ENCODE assay signal across 8 cellular contexts in genomic region chr17:81294512-81295030, GRCh38. TPM values are rescaled to one million over a fixed set of nuclear protein-coding genes. Genes with fewer than 3 reads are reported as not detected.
DNase-seq lines count a peak whose midpoint lies in the region; ATAC-seq and TF ChIP-seq lines count a peak whose summit lies in the region.

No MANE protein-coding gene starts in this region.

- CTCF ChIA-PET in WTC11 (lab: Charles Lee): interaction anchor here (1.0 to 2.2 kb wide), 8 partner anchors 8 to 243 kb away, joined by 3 to 8 read pairs (median 4); partner anchors contain the start of gene BAHCC1

- H3K4me1 Mint-ChIP-seq in WTC11: peaks cover 16% of the 10 kb centered on the region
- H3K4me1 Mint-ChIP-seq in neural crest cell: peaks cover 22% of the 10 kb centered on the region

- no peaks in the 10 kb centered on the region for H3K9me3 ChIP-seq in esophagus muscularis mucosa

- H3K36me3 Mint-ChIP-seq in WTC11: peaks cover 5% of the 10 kb centered on the region; the same call in 1 of the 2 replicates
- H3K36me3 Mint-ChIP-seq in neural crest cell (ENCODE audit: low read depth): no peaks in the 10 kb centered on the region

- peak overlapping the region; percentile 92 for H3K4me3 ChIP-seq in GM12865 (ENCODE audit: low read depth, low read length)
- H3K4me3 ChIP-seq in esophagus muscularis mucosa: peak overlapping the region; percentile 75 to 98 (median 87)

- H3K27me3 ChIP-seq in esophagus muscularis mucosa: no peaks in the 10 kb centered on the region

- H3K27me3 Mint-ChIP-seq in WTC11 (ENCODE audit: low read depth): no peaks in the 10 kb centered on the region
- no peaks in the 10 kb centered on the region for H3K27me3 Mint-ChIP-seq in neural crest cell (ENCODE audit: low read depth)

- peak overlapping the region; percentile 94 to 98 (median 94) for H3K27ac ChIP-seq in esophagus muscularis mucosa (replicated peaks in 1 of 4)

- peak overlapping the region; percentile 68; the same call in 1 of the 2 replicates for H3K27ac Mint-ChIP-seq in WTC11
- H3K27ac Mint-ChIP-seq in neural crest cell (ENCODE audit: unreplicated experiment): no peak overlapping the region

- H3K4me3 Mint-ChIP-seq in WTC11 (peak overlapping the region; percentile 88), neural crest cell (peak overlapping the region; percentile 86)

- intact Hi-C loops in esophagus muscularis mucosa (cut with DNase I): loop anchor here (5.0 kb wide), 4 partner anchors 37 to 188 kb away; no protein-coding TSS in a partner anchor

- peaks cover 0 to 13% (median 3%) of the 10 kb centered on the region in 4 donors for H3K36me3 ChIP-seq in esophagus muscularis mucosa

- no peak for TF ChIP-seq EP300 in esophagus muscularis mucosa (IDR thresholded peaks at IDR 0.05)

- H3K9me3 Mint-ChIP-seq in WTC11: no peaks in the 10 kb centered on the region
- no peaks in the 10 kb centered on the region for H3K9me3 Mint-ChIP-seq in neural crest cell

- ATAC-seq in HG03045 (IDR thresholded peaks at IDR 0.05; ENCODE audit: unreplicated experiment) (peak; percentile 13), WTC11 (peak; percentile 6; the same call in 1 of the 2 replicates)

- TF ChIP-seq POLR2A in esophagus muscularis mucosa (IDR thresholded peaks at IDR 0.05; ENCODE audit: low read depth): no peak

- peaks cover 37 to 49% (median 46%) of the 10 kb centered on the region in 4 donors for H3K4me1 ChIP-seq in esophagus muscularis mucosa

- TF ChIP-seq CTCF in GM12865 (IDR thresholded peaks at IDR 0.05; ENCODE audit: insufficient read depth, low read depth, low read length, missing control alignments) (no peak), WTC11 (IDR thresholded peaks at IDR 0.05) (no peak), esophagus muscularis mucosa (IDR thresholded peaks at IDR 0.05) (no peak), neural crest cell (conservative IDR thresholded peaks at IDR 0.05) (no peak)

- DNase-seq in GM12865 (ENCODE audit: low read depth): peak; percentile 19
- no peak for DNase-seq in WTC11 (ENCODE audit: low spot score)
- no peak for DNase-seq in esophagus muscularis mucosa (ENCODE audit: extremely low spot score)
- DNase-seq in neural crest cell (ENCODE audit: low read depth, low spot score): no peak
- no peak for DNase-seq in NCI-H226
- no peak for DNase-seq in NCI-H446 (lab: John Stamatoyannopoulos, UW)
- DNase-seq in NCI-H2107 treated with DMSO at 0.1 percent for 48 hours (lab: John Stamatoyannopoulos, UW; ENCODE audit: unreplicated experiment): no peak

- POLR2A ChIA-PET in WTC11 (lab: Charles Lee): no interaction called here

- 3% methylated on average over 15 of the region's 48 CpGs for WGBS in esophagus muscularis mucosa

TF ChIP-seq in WTC11, 78 proteins besides CTCF, POLR2A, EP300 and RAD21 (continues in another document):
- TF ChIP-seq, protein P1, sequence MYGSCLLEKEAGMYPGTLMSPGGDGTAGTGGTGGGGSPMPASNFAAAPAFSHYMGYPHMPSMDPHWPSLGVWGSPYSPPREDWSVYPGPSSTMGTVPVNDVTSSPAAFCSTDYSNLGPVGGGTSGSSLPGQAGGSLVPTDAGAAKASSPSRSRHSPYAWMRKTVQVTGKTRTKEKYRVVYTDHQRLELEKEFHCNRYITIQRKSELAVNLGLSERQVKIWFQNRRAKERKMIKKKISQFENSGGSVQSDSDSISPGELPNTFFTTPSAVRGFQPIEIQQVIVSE (CRISPR knock-in tag; IDR thresholded peaks at IDR 0.05; ENCODE audit: borderline replicate concordance): no peak
- TF ChIP-seq NFYB (CRISPR knock-in tag; conservative IDR thresholded peaks at IDR 0.05; ENCODE audit: low read depth) (no peak), TEAD4 (CRISPR knock-in tag; IDR thresholded peaks at IDR 0.05) (no peak), MXD4 (CRISPR knock-in tag; IDR thresholded peaks at IDR 0.05; ENCODE audit: borderline replicate concordance) (no peak), SOX15 (CRISPR knock-in tag; IDR thresholded peaks at IDR 0.05) (no peak), ZBTB21 (CRISPR knock-in tag; IDR thresholded peaks at IDR 0.05; ENCODE audit: borderline replicate concordance) (no peak), ZNF317 (CRISPR knock-in tag; IDR thresholded peaks at IDR 0.05; ENCODE audit: borderline replicate concordance, low read depth) (no peak), ZNF232 (CRISPR knock-in tag; IDR thresholded peaks at IDR 0.05) (no peak), CREM (CRISPR knock-in tag; IDR thresholded peaks at IDR 0.05) (no peak), RELA (CRISPR knock-in tag; IDR thresholded peaks at IDR 0.05; ENCODE audit: borderline replicate concordance) (no peak), ATF6 (CRISPR knock-in tag; IDR thresholded peaks at IDR 0.05) (no peak), ATF3 (CRISPR knock-in tag; conservative IDR thresholded peaks at IDR 0.05) (no peak)
- TF ChIP-seq, protein P2, sequence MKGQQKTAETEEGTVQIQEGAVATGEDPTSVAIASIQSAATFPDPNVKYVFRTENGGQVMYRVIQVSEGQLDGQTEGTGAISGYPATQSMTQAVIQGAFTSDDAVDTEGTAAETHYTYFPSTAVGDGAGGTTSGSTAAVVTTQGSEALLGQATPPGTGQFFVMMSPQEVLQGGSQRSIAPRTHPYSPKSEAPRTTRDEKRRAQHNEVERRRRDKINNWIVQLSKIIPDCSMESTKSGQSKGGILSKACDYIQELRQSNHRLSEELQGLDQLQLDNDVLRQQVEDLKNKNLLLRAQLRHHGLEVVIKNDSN (CRISPR knock-in tag; IDR thresholded peaks at IDR 0.05): no peak
- TF ChIP-seq, protein P3, sequence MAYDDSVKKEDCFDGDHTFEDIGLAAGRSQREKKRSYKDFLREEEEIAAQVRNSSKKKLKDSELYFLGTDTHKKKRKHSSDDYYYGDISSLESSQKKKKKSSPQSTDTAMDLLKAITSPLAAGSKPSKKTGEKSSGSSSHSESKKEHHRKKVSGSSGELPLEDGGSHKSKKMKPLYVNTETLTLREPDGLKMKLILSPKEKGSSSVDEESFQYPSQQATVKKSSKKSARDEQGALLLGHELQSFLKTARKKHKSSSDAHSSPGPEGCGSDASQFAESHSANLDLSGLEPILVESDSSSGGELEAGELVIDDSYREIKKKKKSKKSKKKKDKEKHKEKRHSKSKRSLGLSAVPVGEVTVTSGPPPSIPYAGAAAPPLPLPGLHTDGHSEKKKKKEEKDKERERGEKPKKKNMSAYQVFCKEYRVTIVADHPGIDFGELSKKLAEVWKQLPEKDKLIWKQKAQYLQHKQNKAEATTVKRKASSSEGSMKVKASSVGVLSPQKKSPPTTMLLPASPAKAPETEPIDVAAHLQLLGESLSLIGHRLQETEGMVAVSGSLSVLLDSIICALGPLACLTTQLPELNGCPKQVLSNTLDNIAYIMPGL (CRISPR knock-in tag; IDR thresholded peaks at IDR 0.05): no peak
- TF ChIP-seq, protein P4, sequence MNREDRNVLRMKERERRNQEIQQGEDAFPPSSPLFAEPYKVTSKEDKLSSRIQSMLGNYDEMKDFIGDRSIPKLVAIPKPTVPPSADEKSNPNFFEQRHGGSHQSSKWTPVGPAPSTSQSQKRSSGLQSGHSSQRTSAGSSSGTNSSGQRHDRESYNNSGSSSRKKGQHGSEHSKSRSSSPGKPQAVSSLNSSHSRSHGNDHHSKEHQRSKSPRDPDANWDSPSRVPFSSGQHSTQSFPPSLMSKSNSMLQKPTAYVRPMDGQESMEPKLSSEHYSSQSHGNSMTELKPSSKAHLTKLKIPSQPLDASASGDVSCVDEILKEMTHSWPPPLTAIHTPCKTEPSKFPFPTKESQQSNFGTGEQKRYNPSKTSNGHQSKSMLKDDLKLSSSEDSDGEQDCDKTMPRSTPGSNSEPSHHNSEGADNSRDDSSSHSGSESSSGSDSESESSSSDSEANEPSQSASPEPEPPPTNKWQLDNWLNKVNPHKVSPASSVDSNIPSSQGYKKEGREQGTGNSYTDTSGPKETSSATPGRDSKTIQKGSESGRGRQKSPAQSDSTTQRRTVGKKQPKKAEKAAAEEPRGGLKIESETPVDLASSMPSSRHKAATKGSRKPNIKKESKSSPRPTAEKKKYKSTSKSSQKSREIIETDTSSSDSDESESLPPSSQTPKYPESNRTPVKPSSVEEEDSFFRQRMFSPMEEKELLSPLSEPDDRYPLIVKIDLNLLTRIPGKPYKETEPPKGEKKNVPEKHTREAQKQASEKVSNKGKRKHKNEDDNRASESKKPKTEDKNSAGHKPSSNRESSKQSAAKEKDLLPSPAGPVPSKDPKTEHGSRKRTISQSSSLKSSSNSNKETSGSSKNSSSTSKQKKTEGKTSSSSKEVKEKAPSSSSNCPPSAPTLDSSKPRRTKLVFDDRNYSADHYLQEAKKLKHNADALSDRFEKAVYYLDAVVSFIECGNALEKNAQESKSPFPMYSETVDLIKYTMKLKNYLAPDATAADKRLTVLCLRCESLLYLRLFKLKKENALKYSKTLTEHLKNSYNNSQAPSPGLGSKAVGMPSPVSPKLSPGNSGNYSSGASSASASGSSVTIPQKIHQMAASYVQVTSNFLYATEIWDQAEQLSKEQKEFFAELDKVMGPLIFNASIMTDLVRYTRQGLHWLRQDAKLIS (CRISPR knock-in tag; IDR thresholded peaks at IDR 0.05; ENCODE audit: borderline replicate concordance): no peak

RNA-seq across cellular contexts. Expression of gene SLC38A10, which starts 0.5 kb away (rescaled TPM):
- total RNA-seq in WTC11 (2021) (47.0 to 62.4 TPM (median 53.9 TPM) in 3 replicates), esophagus muscularis mucosa (100 to 1,000 TPM in 2 of 4 donors, 10 to 100 TPM in 2; 78.0 to 103 (median 93.4) TPM), neural crest cell (59.6 and 63.3 TPM in 2 replicates)

RNA-seq across cellular contexts. Expression of gene NDUFAF8, which starts 55.5 kb away (rescaled TPM):
- total RNA-seq in WTC11 (2021) (58.6 to 73.0 TPM (median 59.9 TPM) in 3 replicates), esophagus muscularis mucosa (10 to 100 TPM; 34.6 to 54.8 (median 40.4) TPM), neural crest cell (54.5 and 68.2 TPM in 2 replicates)

RNA-seq across cellular contexts. Expression of gene TEPSIN, which starts 55.7 kb away (rescaled TPM):
- total RNA-seq in WTC11 (2021) (32.2 to 40.7 TPM (median 35.4 TPM) in 3 replicates), esophagus muscularis mucosa (10 to 100 TPM; 19.5 to 31.6 (median 23.5) TPM), neural crest cell (36.9 and 40.4 TPM in 2 replicates)
